Comparison of ENCODE assay signal across 20 cellular contexts in genomic region chr20:18839507-18840247, GRCh38. TPM values are rescaled to one million over a fixed set of nuclear protein-coding genes. Genes with fewer than 3 reads are reported as not detected.
"Had no signal": no experiment of that assay in that cellular context is flagged by ENCODE, and none has a peak within 500 bp of the region (broad histone marks: within the 10 kb centered on the region; RNA-seq: fewer than 3 reads in every experiment).

No MANE protein-coding gene starts in this region.

- H3K36me3 ChIP-seq: colonic mucosa, esophagus muscularis mucosa, spleen, suprapubic skin, upper lobe of left lung had no signal

- H3K27ac ChIP-seq: colonic mucosa, esophagus muscularis mucosa, spleen, suprapubic skin, upper lobe of left lung had no signal

- H3K27me3 ChIP-seq: colonic mucosa, esophagus muscularis mucosa, suprapubic skin, upper lobe of left lung had no signal

- H3K9me3 ChIP-seq: colonic mucosa, esophagus muscularis mucosa, spleen, suprapubic skin, upper lobe of left lung had no signal

- DNase-seq: activated CD4-positive, alpha-beta T cell treated with anti-CD3 and anti-CD28 coated beads for 48 hours; activated CD8-positive, alpha-beta T cell treated with anti-CD3 and anti-CD28 coated beads for 36 hours; activated gamma-delta T cell; activated T-cell treated with anti-CD3 and anti-CD28 coated beads, Interleukin-2, amount 50 U/mL, for 72 hours; central memory CD4-positive, alpha-beta T cell; colonic mucosa; effector CD4-positive, alpha-beta T cell; glutamatergic neuron; kidney glomerular epithelial cell; left ventricle myocardium superior; mesenchymal stem cell; spleen; T-helper 17 cell; upper lobe of left lung had no signal

- H3K4me3 ChIP-seq: colonic mucosa, esophagus muscularis mucosa, spleen, suprapubic skin, upper lobe of left lung had no signal

- H3K4me1 ChIP-seq: colonic mucosa, esophagus muscularis mucosa, spleen, suprapubic skin, upper lobe of left lung had no signal

RNA-seq across cellular contexts. Expression of gene SCP2D1, which starts 26.1 kb away (rescaled TPM):
- total RNA-seq: activated CD8-positive, alpha-beta T cell treated with anti-CD3 and anti-CD28 coated beads for 36 hours; activated T-cell treated with anti-CD3 and anti-CD28 coated beads, Interleukin-2, amount 50 U/mL, for 72 hours; colonic mucosa; esophagus muscularis mucosa; left ventricle myocardium superior; mucosa of gallbladder; osteoblast; pulmonary artery endothelial cell; sciatic nerve; spleen; suprapubic skin; T-helper 17 cell; upper lobe of left lung had no signal
- polyA plus RNA-seq: spleen had no signal
